Comparison of ENCODE assay signal across 19 cellular contexts in the genomic region with DNA sequence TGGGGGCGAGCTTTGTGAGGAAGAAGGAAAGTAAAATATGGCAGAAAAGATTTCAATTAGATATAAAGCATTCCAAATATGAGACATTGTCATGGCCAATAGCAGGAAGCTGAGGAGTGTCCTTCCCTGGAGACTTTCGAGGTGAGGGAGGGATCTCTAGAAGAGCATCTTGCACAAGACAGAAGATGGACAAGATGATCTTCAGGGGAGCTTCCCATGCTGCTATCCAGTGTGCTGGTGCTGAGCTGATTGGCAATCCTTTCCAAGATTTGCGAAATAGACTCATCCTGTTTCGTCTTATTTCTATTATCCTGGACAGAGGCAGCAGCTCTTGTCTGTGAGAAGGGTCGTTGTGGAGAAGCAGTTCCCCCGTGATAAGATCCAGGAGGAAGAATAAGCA.
DNase-seq lines count a peak whose midpoint lies in the region; ATAC-seq and TF ChIP-seq lines count a peak whose summit lies in the region.
"Had no signal": no experiment of that assay in that cellular context is flagged by ENCODE, and none has a peak within 500 bp of the region (broad histone marks: within the 10 kb centered on the region; RNA-seq: fewer than 3 reads in every experiment).

No MANE protein-coding gene starts in this region.

- no peak overlapping the region for H3K4me3 Mint-ChIP-seq in activated T-helper 2 cell treated with anti-CD3 and anti-CD28 coated beads, Interferon-gamma antibody, Interleukin-2, Interleukin-4, amounts not matched to agents 10 μg/mL and 5 μg/mL and 100 μg/mL, durations not matched to agents 14 hours and 24 hours and 36 hours (ENCODE audit: low read depth)
- H3K4me3 Mint-ChIP-seq: CD8-positive, alpha-beta memory T cell had no signal

- H3K4me1 ChIP-seq in HEK293 (ENCODE audit: control insufficient read depth, insufficient read depth, low read length) (no peaks in the 10 kb centered on the region), heart left ventricle (no peaks in the 10 kb centered on the region), prostate gland (replicated peaks) (no peaks in the 10 kb centered on the region)
- H3K4me1 ChIP-seq: BLaER1 had no signal

- H3K9me3 Mint-ChIP-seq in activated T-helper 2 cell treated with anti-CD3 and anti-CD28 coated beads, Interferon-gamma antibody, Interleukin-2, Interleukin-4, amounts not matched to agents 10 μg/mL and 5 μg/mL and 100 μg/mL, durations not matched to agents 14 hours and 24 hours and 36 hours, result no peaks in the 10 kb centered on the region
- H3K9me3 Mint-ChIP-seq: CD8-positive, alpha-beta memory T cell had no signal

- intact Hi-C loops in heart left ventricle (cut with DNase I) (no loop called here), prostate gland (cut with DNase I) (no loop called here)
- intact Hi-C loops in activated T-helper 2 cell treated with anti-CD3 and anti-CD28 coated beads, Interferon-gamma antibody, Interleukin-2, Interleukin-4, amounts not matched to agents 10 μg/mL and 5 μg/mL and 100 μg/mL, durations not matched to agents 14 hours and 24 hours and 36 hours (cut with micrococcal nuclease), result no loop called here

- H3K27ac ChIP-seq in HEK293 (ENCODE audit: extremely low read depth, low read depth, low read length), result no peak overlapping the region
- H3K27ac ChIP-seq in heart left ventricle, result no peak overlapping the region
- no peak overlapping the region for H3K27ac ChIP-seq in prostate gland
- H3K27ac ChIP-seq: BLaER1, HL-60 had no signal

- CTCF ChIA-PET in HEK293 (lab: Yijun Ruan, JAX), result no interaction called here

- DNase-seq in ELR (ENCODE audit: low read depth) (peak; percentile 10), epithelial cell of esophagus (ENCODE audit: low read depth) (peak; percentile 47), left kidney (ENCODE audit: low read depth, low spot score) (peak; percentile 40), heart left ventricle (no peak), prostate gland (ENCODE audit: low spot score) (no peak)
- DNase-seq in activated T-helper 2 cell treated with anti-CD3 and anti-CD28 coated beads, Interferon-gamma antibody, Interleukin-2, Interleukin-4, amounts not matched to agents 10 μg/mL and 5 μg/mL and 100 μg/mL, durations not matched to agents 14 hours and 24 hours and 36 hours (ENCODE audit: low spot score), result no peak
- DNase-seq: CD8-positive, alpha-beta memory T cell; DND-41; KG1; MG63; NCI-H1092 treated with DMSO at 0.1 percent for 48 hours; NCI-H1694; NCI-H2107; NCI-H446; Right ventricle myocardium superior had no signal

- H3K4me3 ChIP-seq in HEK293 (ENCODE audit: low read depth, low read length) (no peak overlapping the region), epithelial cell of esophagus (ENCODE audit: low read length) (no peak overlapping the region), heart left ventricle (no peak overlapping the region), prostate gland (no peak overlapping the region)
- H3K4me3 ChIP-seq: BLaER1, MG63 had no signal

- 59 to 66% (median 60%) methylated on average over 6 of the region's 6 CpGs for WGBS in heart left ventricle, 4 donors
- 55% methylated on average over 6 of the region's 6 CpGs for WGBS in prostate gland

- TF ChIP-seq POLR2A in heart left ventricle (IDR thresholded peaks at IDR 0.05) (no peak), prostate gland (IDR thresholded peaks at IDR 0.05) (no peak)

- peaks cover 2% of the 10 kb centered on the region for H3K27me3 Mint-ChIP-seq in activated T-helper 2 cell treated with anti-CD3 and anti-CD28 coated beads, Interferon-gamma antibody, Interleukin-2, Interleukin-4, amounts not matched to agents 10 μg/mL and 5 μg/mL and 100 μg/mL, durations not matched to agents 14 hours and 24 hours and 36 hours (ENCODE audit: low read depth)

- POLR2A ChIA-PET in HEK293 (lab: Yijun Ruan, JAX), result no interaction called here

- no peak overlapping the region for H3K27ac Mint-ChIP-seq in activated T-helper 2 cell treated with anti-CD3 and anti-CD28 coated beads, Interferon-gamma antibody, Interleukin-2, Interleukin-4, amounts not matched to agents 10 μg/mL and 5 μg/mL and 100 μg/mL, durations not matched to agents 14 hours and 24 hours and 36 hours
- H3K27ac Mint-ChIP-seq: CD8-positive, alpha-beta memory T cell had no signal

- TF ChIP-seq CTCF in HEK293 (tag by site-specific recombination; IDR thresholded peaks at IDR 0.05), result no peak
- no peak for TF ChIP-seq CTCF in epithelial cell of esophagus (IDR thresholded peaks at IDR 0.05; ENCODE audit: insufficient read depth, low read depth, low read length, missing control alignments)
- no peak for TF ChIP-seq CTCF in heart left ventricle (IDR thresholded peaks at IDR 0.05)
- no peak for TF ChIP-seq CTCF in prostate gland (IDR thresholded peaks at IDR 0.05)

- H3K4me1 Mint-ChIP-seq in activated T-helper 2 cell treated with anti-CD3 and anti-CD28 coated beads, Interferon-gamma antibody, Interleukin-2, Interleukin-4, amounts not matched to agents 10 μg/mL and 5 μg/mL and 100 μg/mL, durations not matched to agents 14 hours and 24 hours and 36 hours (ENCODE audit: low read depth), result no peaks in the 10 kb centered on the region
- H3K4me1 Mint-ChIP-seq: CD8-positive, alpha-beta memory T cell had no signal

- no peaks in the 10 kb centered on the region for H3K36me3 Mint-ChIP-seq in activated T-helper 2 cell treated with anti-CD3 and anti-CD28 coated beads, Interferon-gamma antibody, Interleukin-2, Interleukin-4, amounts not matched to agents 10 μg/mL and 5 μg/mL and 100 μg/mL, durations not matched to agents 14 hours and 24 hours and 36 hours (ENCODE audit: low read depth)
- H3K36me3 Mint-ChIP-seq: CD8-positive, alpha-beta memory T cell had no signal

- no peaks in the 10 kb centered on the region for H3K9me3 ChIP-seq in HEK293 (ENCODE audit: control insufficient read depth, insufficient read depth, low read depth, low read length)
- no peaks in the 10 kb centered on the region for H3K9me3 ChIP-seq in heart left ventricle
- H3K9me3 ChIP-seq in prostate gland, result no peaks in the 10 kb centered on the region
- H3K9me3 ChIP-seq: BLaER1, MG63 had no signal

- H3K36me3 ChIP-seq in HEK293 (ENCODE audit: control insufficient read depth in 2 of 2, insufficient read depth in 1 of 2, low read length in 2 of 2) (no peaks in the 10 kb centered on the region), heart left ventricle (no peaks in the 10 kb centered on the region), prostate gland (no peaks in the 10 kb centered on the region)
- H3K36me3 ChIP-seq: BLaER1, MG63 had no signal

- H3K27me3 ChIP-seq in heart left ventricle, result peaks cover 0 to 40% (median 0%) of the 10 kb centered on the region in 9 donors
- H3K27me3 ChIP-seq in prostate gland (replicated peaks; ENCODE audit: insufficient read depth), result no peaks in the 10 kb centered on the region
- H3K27me3 ChIP-seq: BLaER1, MG63 had no signal

- no peak for ATAC-seq in heart left ventricle
- ATAC-seq: Panc1 had no signal

TF ChIP-seq in HEK293, 187 proteins besides CTCF, POLR2A, EP300 and RAD21:
- TF ChIP-seq, protein P1, sequence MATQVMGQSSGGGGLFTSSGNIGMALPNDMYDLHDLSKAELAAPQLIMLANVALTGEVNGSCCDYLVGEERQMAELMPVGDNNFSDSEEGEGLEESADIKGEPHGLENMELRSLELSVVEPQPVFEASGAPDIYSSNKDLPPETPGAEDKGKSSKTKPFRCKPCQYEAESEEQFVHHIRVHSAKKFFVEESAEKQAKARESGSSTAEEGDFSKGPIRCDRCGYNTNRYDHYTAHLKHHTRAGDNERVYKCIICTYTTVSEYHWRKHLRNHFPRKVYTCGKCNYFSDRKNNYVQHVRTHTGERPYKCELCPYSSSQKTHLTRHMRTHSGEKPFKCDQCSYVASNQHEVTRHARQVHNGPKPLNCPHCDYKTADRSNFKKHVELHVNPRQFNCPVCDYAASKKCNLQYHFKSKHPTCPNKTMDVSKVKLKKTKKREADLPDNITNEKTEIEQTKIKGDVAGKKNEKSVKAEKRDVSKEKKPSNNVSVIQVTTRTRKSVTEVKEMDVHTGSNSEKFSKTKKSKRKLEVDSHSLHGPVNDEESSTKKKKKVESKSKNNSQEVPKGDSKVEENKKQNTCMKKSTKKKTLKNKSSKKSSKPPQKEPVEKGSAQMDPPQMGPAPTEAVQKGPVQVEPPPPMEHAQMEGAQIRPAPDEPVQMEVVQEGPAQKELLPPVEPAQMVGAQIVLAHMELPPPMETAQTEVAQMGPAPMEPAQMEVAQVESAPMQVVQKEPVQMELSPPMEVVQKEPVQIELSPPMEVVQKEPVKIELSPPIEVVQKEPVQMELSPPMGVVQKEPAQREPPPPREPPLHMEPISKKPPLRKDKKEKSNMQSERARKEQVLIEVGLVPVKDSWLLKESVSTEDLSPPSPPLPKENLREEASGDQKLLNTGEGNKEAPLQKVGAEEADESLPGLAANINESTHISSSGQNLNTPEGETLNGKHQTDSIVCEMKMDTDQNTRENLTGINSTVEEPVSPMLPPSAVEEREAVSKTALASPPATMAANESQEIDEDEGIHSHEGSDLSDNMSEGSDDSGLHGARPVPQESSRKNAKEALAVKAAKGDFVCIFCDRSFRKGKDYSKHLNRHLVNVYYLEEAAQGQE (tag by site-specific recombination; IDR thresholded peaks at IDR 0.05), result peak; percentile 87
- no peak for TF ChIP-seq ZBTB1 (tag by site-specific recombination; IDR thresholded peaks at IDR 0.05)
TF ChIP-seq in HEK293: peak in this region for 1.

Comparison
In these comparisons a context has a peak if more than half of its experiments do, and no peak if none do; other contexts are left out.
1. DNase-seq: peak in ELR (single experiment), epithelial cell of esophagus (single experiment) and left kidney (single experiment); none in heart left ventricle (0 of 5), activated T-helper 2 cell treated with anti-CD3 and anti-CD28 coated beads, Interferon-gamma antibody, Interleukin-2, Interleukin-4, amounts not matched to agents 10 μg/mL and 5 μg/mL and 100 μg/mL, durations not matched to agents 14 hours and 24 hours and 36 hours (single experiment) and prostate gland (single experiment).